In the genomic region with DNA sequence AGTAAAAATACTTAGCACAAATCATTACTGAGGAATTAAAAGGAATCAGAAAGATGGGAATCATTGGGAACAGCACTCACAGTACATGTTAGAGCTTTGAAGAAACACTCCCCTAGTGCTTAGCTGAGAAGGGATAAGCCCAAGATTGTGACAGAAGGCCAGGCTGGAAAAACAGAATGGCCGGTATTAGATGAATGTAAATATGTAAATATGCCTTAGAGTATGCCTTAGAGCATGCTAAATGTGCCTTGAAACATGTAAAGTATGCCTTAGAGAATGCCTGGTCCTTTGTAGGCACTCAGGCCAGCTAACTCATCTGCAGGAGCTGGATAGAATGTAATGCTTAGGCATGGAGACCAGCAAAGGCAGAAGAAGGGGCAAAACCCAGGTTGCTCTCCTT, we compare ENCODE assay signal across 28 cellular contexts.
"Had no signal": no experiment of that assay in that cellular context is flagged by ENCODE, and none has a peak within 500 bp of the region (broad histone marks: within the 10 kb centered on the region; RNA-seq: fewer than 3 reads in every experiment).

No MANE protein-coding gene starts in this region.

- H3K4me3 ChIP-seq: esophagus muscularis mucosa, left lung, lung, pancreas, psoas muscle, sigmoid colon, upper lobe of right lung had no signal

- H3K36me3 ChIP-seq: esophagus muscularis mucosa, left lung, neutrophil, pancreas, sigmoid colon, upper lobe of right lung had no signal

- DNase-seq: activated CD4-positive, alpha-beta T cell treated with anti-CD3 and anti-CD28 coated beads for 1 hour; activated CD8-positive, alpha-beta memory T cell treated with anti-CD3 and anti-CD28 coated beads, Interleukin-2, amount 10 ng/mL, durations not matched to agents 7 days and 5 days; activated CD8-positive, alpha-beta T cell treated with anti-CD3 and anti-CD28 coated beads, Interleukin-2, amount 10 ng/mL, durations not matched to agents 7 days and 5 days; activated naive CD8-positive, alpha-beta T cell treated with anti-CD3 and anti-CD28 coated beads, Interleukin-2, amount 50 U/mL, for 24 hours; activated T-cell treated with anti-CD3 and anti-CD28 coated beads, Interleukin-2, amount 50 U/mL, for 48 hours; anterior cingulate cortex; dermis blood vessel endothelial cell; effector CD4-positive, alpha-beta T cell; left lung; naive B cell; nephron progenitor cell; pancreas; psoas muscle; sigmoid colon; small intestine; stimulated activated CD4-positive, alpha-beta T cell treated with anti-CD3 and anti-CD28 coated beads, Interleukin-1b, Interleukin-23, amount 100 ng/mL, for 48 hours; stimulated activated CD4-positive, alpha-beta T cell treated with anti-CD3 and anti-CD28 coated beads, Interleukin-4, amount 100 ng/mL, for 4 hours; stimulated activated CD8-positive, alpha-beta memory T cell treated with anti-CD3 and anti-CD28 coated beads, Interleukin-4, amount 100 ng/mL, for 48 hours; stimulated activated naive CD8-positive, alpha-beta T cell treated with anti-CD3 and anti-CD28 coated beads, Interleukin-15, amount 100 ng/mL, for 72 hours; substantia nigra; T-helper 17 cell; T1000; upper lobe of right lung had no signal

- H3K27ac ChIP-seq: esophagus muscularis mucosa, left lung, neutrophil, pancreas, psoas muscle, sigmoid colon, upper lobe of right lung had no signal

- ATAC-seq: activated CD8-positive, alpha-beta memory T cell treated with anti-CD3 and anti-CD28 coated beads, Interleukin-2, amount 10 ng/mL, durations not matched to agents 7 days and 5 days; activated CD8-positive, alpha-beta T cell treated with anti-CD3 and anti-CD28 coated beads, Interleukin-2, amount 10 ng/mL, durations not matched to agents 7 days and 5 days; activated naive CD8-positive, alpha-beta T cell treated with anti-CD3 and anti-CD28 coated beads, Interleukin-2, amount 50 U/mL, for 24 hours; left lung; pancreas; psoas muscle; stimulated activated memory B cell treated with anti-CD40 and anti-IgM and Interleukin-4, amounts not matched to agents 10 μg/mL and 1 μg/mL and 100 μg/mL, for 72 hours; stimulated activated naive CD8-positive, alpha-beta T cell treated with anti-CD3 and anti-CD28 coated beads, Interleukin-15, amount 100 ng/mL, for 72 hours; T-helper 17 cell; upper lobe of right lung; WTC11 had no signal

- H3K27me3 ChIP-seq: esophagus muscularis mucosa, left lung, neutrophil, sigmoid colon, upper lobe of right lung had no signal

- H3K9me3 ChIP-seq: esophagus muscularis mucosa, left lung, neutrophil, pancreas, psoas muscle, sigmoid colon, upper lobe of right lung had no signal

- H3K4me1 ChIP-seq: psoas muscle had no signal
